22 cellular contexts compared by ENCODE assay signal in the genomic region with DNA sequence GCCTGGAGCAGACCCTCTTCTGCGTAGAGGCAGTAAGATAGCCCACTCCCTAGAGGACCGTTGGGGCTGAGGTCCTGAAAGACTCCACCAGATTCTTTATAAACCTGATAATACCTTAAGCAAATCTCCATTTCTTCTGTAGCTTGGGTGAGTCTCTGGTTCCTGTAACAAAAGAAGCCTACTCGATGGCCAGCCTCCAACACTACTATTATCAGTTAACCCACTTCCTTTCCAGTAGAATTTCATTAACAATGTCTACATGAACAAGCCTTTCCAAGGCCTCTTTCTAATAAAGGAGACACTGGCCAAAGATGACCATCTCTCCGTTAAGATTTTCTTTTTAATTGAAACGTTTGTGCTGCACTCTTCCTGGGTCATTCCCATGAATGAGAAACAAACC.
"Had no signal": no experiment of that assay in that cellular context is flagged by ENCODE, and none has a peak within 500 bp of the region (broad histone marks: within the 10 kb centered on the region; RNA-seq: fewer than 3 reads in every experiment).

No MANE protein-coding gene starts in this region.

- H3K4me2 ChIP-seq: SK-N-SH had no signal

- H3K9me3 ChIP-seq: SK-N-SH had no signal

- DNase-seq: IMR-90; Karpas-422; KG1; MM.1S; NCI-H1092 treated with DMSO at 0.1 percent for 48 hours; NCI-H1436; NCI-H187; NCI-H2029; NCI-H2081 treated with DMSO at 0.1 percent for 48 hours; NCI-H2171; NCI-H226; NCI-H446; NCI-H510A; NCI-H524 treated with DMSO at 0.1 percent for 48 hours; NCI-H69; NCI-H774; NK-92 treated with Interleukin-12 subunit alpha and Interleukin-12 subunit beta, amount 100 ng/mL, for 24 hours; PC-3; SHP77; SK-N-SH had no signal

- H3K9ac ChIP-seq: SK-N-SH had no signal

- ATAC-seq: Panc1, PC-3 had no signal

- H3K9me2 ChIP-seq: SK-N-SH had no signal

- H3K27ac ChIP-seq: RWPE1 had no signal
